Comparison of ENCODE assay signal across 3 cellular contexts in the genomic region with DNA sequence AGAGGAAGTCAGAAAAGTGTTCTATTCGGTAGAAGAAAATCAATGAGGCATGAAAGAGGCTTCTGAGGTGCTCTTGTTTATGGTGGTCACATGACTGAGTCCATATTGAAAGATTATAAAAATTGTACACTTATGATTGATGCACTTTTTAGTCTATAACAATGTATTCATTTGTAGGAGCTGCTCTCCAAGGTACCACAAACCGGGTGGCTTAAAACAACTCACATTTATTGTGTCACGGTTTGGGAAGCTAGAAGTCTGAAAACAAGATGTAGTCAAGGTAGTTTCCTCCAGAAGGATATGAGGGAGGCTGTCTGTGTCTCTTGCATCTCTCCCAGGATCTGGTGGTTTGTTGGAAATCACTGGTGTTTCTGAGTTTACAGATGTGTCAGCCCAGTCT.
TF ChIP-seq lines count a peak whose summit lies in the region.

No MANE protein-coding gene starts in this region.

TF ChIP-seq in GM23338, 12 proteins besides CTCF, POLR2A, EP300 and RAD21:
- TF ChIP-seq, protein P1, sequence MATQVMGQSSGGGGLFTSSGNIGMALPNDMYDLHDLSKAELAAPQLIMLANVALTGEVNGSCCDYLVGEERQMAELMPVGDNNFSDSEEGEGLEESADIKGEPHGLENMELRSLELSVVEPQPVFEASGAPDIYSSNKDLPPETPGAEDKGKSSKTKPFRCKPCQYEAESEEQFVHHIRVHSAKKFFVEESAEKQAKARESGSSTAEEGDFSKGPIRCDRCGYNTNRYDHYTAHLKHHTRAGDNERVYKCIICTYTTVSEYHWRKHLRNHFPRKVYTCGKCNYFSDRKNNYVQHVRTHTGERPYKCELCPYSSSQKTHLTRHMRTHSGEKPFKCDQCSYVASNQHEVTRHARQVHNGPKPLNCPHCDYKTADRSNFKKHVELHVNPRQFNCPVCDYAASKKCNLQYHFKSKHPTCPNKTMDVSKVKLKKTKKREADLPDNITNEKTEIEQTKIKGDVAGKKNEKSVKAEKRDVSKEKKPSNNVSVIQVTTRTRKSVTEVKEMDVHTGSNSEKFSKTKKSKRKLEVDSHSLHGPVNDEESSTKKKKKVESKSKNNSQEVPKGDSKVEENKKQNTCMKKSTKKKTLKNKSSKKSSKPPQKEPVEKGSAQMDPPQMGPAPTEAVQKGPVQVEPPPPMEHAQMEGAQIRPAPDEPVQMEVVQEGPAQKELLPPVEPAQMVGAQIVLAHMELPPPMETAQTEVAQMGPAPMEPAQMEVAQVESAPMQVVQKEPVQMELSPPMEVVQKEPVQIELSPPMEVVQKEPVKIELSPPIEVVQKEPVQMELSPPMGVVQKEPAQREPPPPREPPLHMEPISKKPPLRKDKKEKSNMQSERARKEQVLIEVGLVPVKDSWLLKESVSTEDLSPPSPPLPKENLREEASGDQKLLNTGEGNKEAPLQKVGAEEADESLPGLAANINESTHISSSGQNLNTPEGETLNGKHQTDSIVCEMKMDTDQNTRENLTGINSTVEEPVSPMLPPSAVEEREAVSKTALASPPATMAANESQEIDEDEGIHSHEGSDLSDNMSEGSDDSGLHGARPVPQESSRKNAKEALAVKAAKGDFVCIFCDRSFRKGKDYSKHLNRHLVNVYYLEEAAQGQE (IDR thresholded peaks at IDR 0.05; ENCODE audit: unreplicated experiment), result peak; percentile 43
TF ChIP-seq in GM23338: peak in this region for 1; not testable (repeated sequence) for 11.

TF ChIP-seq in Ishikawa, 13 proteins besides CTCF, POLR2A, EP300 and RAD21:
- TF ChIP-seq, protein P1 (IDR thresholded peaks at IDR 0.05; ENCODE audit: low read depth), result peak; percentile 72

TF ChIP-seq in SK-N-SH, 30 proteins besides CTCF, POLR2A, EP300 and RAD21:
- TF ChIP-seq, protein P1 (IDR thresholded peaks at IDR 0.05; ENCODE audit: low read depth, low read length), result peak; percentile 76
